In genomic region chr1:84862810-84863251, GRCh38 we compare ENCODE assay signal across 12 cellular contexts. TPM values are rescaled to one million over a fixed set of nuclear protein-coding genes. Genes with fewer than 3 reads are reported as not detected.
DNase-seq lines count a peak whose midpoint lies in the region; ATAC-seq and TF ChIP-seq lines count a peak whose summit lies in the region.
"Had no signal": no experiment of that assay in that cellular context is flagged by ENCODE, and none has a peak within 500 bp of the region (broad histone marks: within the 10 kb centered on the region; RNA-seq: fewer than 3 reads in every experiment).

No MANE protein-coding gene starts in this region.

- peak; percentile 67 for DNase-seq in GM06990 (ENCODE audit: extremely low read depth, insufficient read length)
- DNase-seq in activated naive CD8-positive, alpha-beta T cell treated with anti-CD3 and anti-CD28 coated beads for 36 hours = peak; percentile 53
- DNase-seq in GDM1 (lab: John Stamatoyannopoulos, UW) = no peak
- DNase-seq in NAMALWA (ENCODE audit: low spot score) = no peak
- DNase-seq in NCI-H2081 treated with DMSO at 0.1 percent for 48 hours (lab: John Stamatoyannopoulos, UW) = no peak
- no peak for DNase-seq in DMS79 (lab: John Stamatoyannopoulos, UW)
- DNase-seq: dermis blood vessel endothelial cell, NCI-H446 had no signal

- peak overlapping the region; percentile 66 for H3K4me3 Mint-ChIP-seq in activated naive CD8-positive, alpha-beta T cell treated with anti-CD3 and anti-CD28 coated beads for 36 hours
- H3K4me3 Mint-ChIP-seq: neural crest cell had no signal

- ATAC-seq in GM21423 (IDR thresholded peaks at IDR 0.05; ENCODE audit: unreplicated experiment) = peak; percentile 93
- peak; percentile 93 for ATAC-seq in HG03558 (IDR thresholded peaks at IDR 0.05; ENCODE audit: extremely low read depth, unreplicated experiment)

- no peaks in the 10 kb centered on the region for H3K36me3 ChIP-seq in GM06990 (ENCODE audit: control insufficient read depth, insufficient read depth, low read length)
- H3K36me3 ChIP-seq: BLaER1 treated with 17β-estradiol and CSF1 and Interleukin-3, amounts not matched to agents 10 nM and 100 nM had no signal

- H3K4me3 ChIP-seq in GM06990 (replicated peaks; ENCODE audit: low read depth, low read length) = no peak overlapping the region
- H3K4me3 ChIP-seq: BLaER1 treated with 17β-estradiol and CSF1 and Interleukin-3, amounts not matched to agents 10 nM and 100 nM had no signal

- H3K27me3 ChIP-seq in GM06990 (replicated peaks; ENCODE audit: control insufficient read depth, insufficient read depth, low read length) = no peaks in the 10 kb centered on the region
- H3K27me3 ChIP-seq: BLaER1 treated with 17β-estradiol and CSF1 and Interleukin-3, amounts not matched to agents 10 nM and 100 nM had no signal

- TF ChIP-seq CTCF in GM06990 (IDR thresholded peaks at IDR 0.05; ENCODE audit: insufficient read depth, low read length, poor library complexity, severe bottlenecking) = no peak

- H3K9me3 Mint-ChIP-seq in activated naive CD8-positive, alpha-beta T cell treated with anti-CD3 and anti-CD28 coated beads for 36 hours = no peaks in the 10 kb centered on the region
- H3K9me3 Mint-ChIP-seq: neural crest cell had no signal

- H3K27me3 Mint-ChIP-seq in activated naive CD8-positive, alpha-beta T cell treated with anti-CD3 and anti-CD28 coated beads for 36 hours = no peaks in the 10 kb centered on the region

- H3K36me3 Mint-ChIP-seq in activated naive CD8-positive, alpha-beta T cell treated with anti-CD3 and anti-CD28 coated beads for 36 hours = peaks cover 4% of the 10 kb centered on the region

- peak overlapping the region; percentile 85 for H3K27ac Mint-ChIP-seq in activated naive CD8-positive, alpha-beta T cell treated with anti-CD3 and anti-CD28 coated beads for 36 hours

- peaks cover 47% of the 10 kb centered on the region for H3K4me1 Mint-ChIP-seq in activated naive CD8-positive, alpha-beta T cell treated with anti-CD3 and anti-CD28 coated beads for 36 hours
- H3K4me1 Mint-ChIP-seq: neural crest cell had no signal

RNA-seq across cellular contexts. Expression of gene LPAR3, which starts 30.2 kb away (rescaled TPM):
- 1 to 10 TPM; 1.1 to 1.4 TPM for total RNA-seq in activated naive CD8-positive, alpha-beta T cell treated with anti-CD3 and anti-CD28 coated beads for 36 hours

Comparison
In these comparisons a context has a peak if more than half of its experiments do, and no peak if none do; other contexts are left out.
1. DNase-seq: peak in GM06990 (single experiment) and activated naive CD8-positive, alpha-beta T cell treated with anti-CD3 and anti-CD28 coated beads for 36 hours (single experiment); none in GDM1 (single experiment), NAMALWA (single experiment), NCI-H2081 treated with DMSO at 0.1 percent for 48 hours (single experiment) and DMS79 (single experiment).